11 cellular contexts compared by ENCODE assay signal in genomic region chr4:157128395-157128794, GRCh38. TPM values are rescaled to one million over a fixed set of nuclear protein-coding genes. Genes with fewer than 3 reads are reported as not detected.
DNase-seq lines count a peak whose midpoint lies in the region; ATAC-seq, FAIRE-seq and TF ChIP-seq lines count a peak whose summit lies in the region.
"Had no signal": no experiment of that assay in that cellular context is flagged by ENCODE, and none has a peak within 500 bp of the region (broad histone marks: within the 10 kb centered on the region; RNA-seq: fewer than 3 reads in every experiment).

No MANE protein-coding gene starts in this region.

- H3K4me3 Mint-ChIP-seq in type B pancreatic cell: no peak overlapping the region
- H3K4me3 Mint-ChIP-seq: activated naive CD4-positive, alpha-beta T cell treated with anti-CD3 and anti-CD28 coated beads for 36 hours; CD8-positive, alpha-beta memory T cell had no signal

- no peaks in the 10 kb centered on the region for H3K27me3 Mint-ChIP-seq in type B pancreatic cell
- H3K27me3 Mint-ChIP-seq: CD8-positive, alpha-beta memory T cell had no signal

- H3K4me1 ChIP-seq in cardiac muscle cell (ENCODE audit: low read depth) (no peaks in the 10 kb centered on the region), spleen (no peaks in the 10 kb centered on the region)

- peak; percentile 10 for FAIRE-seq in frontal cortex (lab: Jason Lieb, UNC)

- H3K9me3 ChIP-seq in cardiac muscle cell (ENCODE audit: low read depth) (no peaks in the 10 kb centered on the region), spleen (no peaks in the 10 kb centered on the region)

- H3K4me1 Mint-ChIP-seq in type B pancreatic cell (ENCODE audit: unreplicated experiment): peaks cover 4% of the 10 kb centered on the region
- H3K4me1 Mint-ChIP-seq: CD8-positive, alpha-beta memory T cell had no signal

- intact Hi-C loops in left ventricle myocardium superior (cut with micrococcal nuclease) (no loop called here), spleen (cut with DNase I; ENCODE audit: low total_unique reads) (no loop called here)

- H3K4me3 ChIP-seq in cardiac muscle cell (no peak overlapping the region), spleen (no peak overlapping the region)

- H3K27ac ChIP-seq in cardiac muscle cell: no peak overlapping the region
- H3K27ac ChIP-seq in spleen: no peak overlapping the region

- H3K27ac Mint-ChIP-seq in type B pancreatic cell: no peak overlapping the region
- H3K27ac Mint-ChIP-seq: activated naive CD4-positive, alpha-beta T cell treated with anti-CD3 and anti-CD28 coated beads for 36 hours; CD8-positive, alpha-beta memory T cell had no signal

- H3K36me3 Mint-ChIP-seq in type B pancreatic cell: peaks cover 6% of the 10 kb centered on the region
- H3K36me3 Mint-ChIP-seq: CD8-positive, alpha-beta memory T cell had no signal

- H3K9me3 Mint-ChIP-seq in type B pancreatic cell: no peaks in the 10 kb centered on the region
- H3K9me3 Mint-ChIP-seq: activated naive CD4-positive, alpha-beta T cell treated with anti-CD3 and anti-CD28 coated beads for 36 hours had no signal

- TF ChIP-seq POLR2A in spleen (IDR thresholded peaks at IDR 0.05): no peak

- DNase-seq in cardiac muscle cell (ENCODE audit: low read depth in 1 of 2, low spot score in 1 of 2) (peak; percentile 15 to 66), left ventricle myocardium superior (no peak), frontal cortex (ENCODE audit: low spot score in 2 of 2) (no peak), type B pancreatic cell (ENCODE audit: extremely low spot score, unreplicated experiment) (no peak), spleen (no peak), NCI-H1092 treated with DMSO at 0.1 percent for 48 hours (lab: John Stamatoyannopoulos, UW) (no peak)
- DNase-seq: activated naive CD4-positive, alpha-beta T cell treated with anti-CD3 and anti-CD28 coated beads for 36 hours; CD8-positive, alpha-beta memory T cell; kidney had no signal

- H3K36me3 ChIP-seq in cardiac muscle cell (no peaks in the 10 kb centered on the region), spleen (no peaks in the 10 kb centered on the region)

- TF ChIP-seq CTCF in cardiac muscle cell (IDR thresholded peaks at IDR 0.05; ENCODE audit: low read depth, low read length): peak; percentile 64
- TF ChIP-seq CTCF in type B pancreatic cell (conservative IDR thresholded peaks at IDR 0.05): peak; percentile 51
- no peak for TF ChIP-seq CTCF in spleen (IDR thresholded peaks at IDR 0.05 in 8 of 11, conservative IDR thresholded peaks at IDR 0.05 in 3 of 11)

- H3K27me3 ChIP-seq in cardiac muscle cell (no peaks in the 10 kb centered on the region), spleen (replicated peaks in 1 of 7) (no peaks in the 10 kb centered on the region)

- ATAC-seq in left ventricle myocardium superior: no peak
- ATAC-seq in SK-N-SH treated with all-trans-retinoic acid at 6 μM for 48 hours: peak; percentile 93
- no peak for ATAC-seq in GM18519 (IDR thresholded peaks at IDR 0.05; ENCODE audit: low FRiP score, unreplicated experiment)

TF ChIP-seq in SK-N-SH treated with all-trans-retinoic acid at 6 μM for 48 hours, 23 proteins besides CTCF, POLR2A, EP300 and RAD21 (continues in another document):
- TF ChIP-seq ZFP3 (CRISPR knock-in tag; IDR thresholded peaks at IDR 0.05) (no peak), PATZ1 (CRISPR knock-in tag; IDR thresholded peaks at IDR 0.05; ENCODE audit: borderline replicate concordance) (no peak), TCF4 (CRISPR knock-in tag; IDR thresholded peaks at IDR 0.05; ENCODE audit: borderline replicate concordance) (no peak), ESRRG (CRISPR knock-in tag; IDR thresholded peaks at IDR 0.05) (no peak), ZNF70 (CRISPR knock-in tag; IDR thresholded peaks at IDR 0.05) (no peak), TOX (CRISPR knock-in tag; IDR thresholded peaks at IDR 0.05; ENCODE audit: borderline replicate concordance) (no peak), OSR1 (CRISPR knock-in tag; IDR thresholded peaks at IDR 0.05) (no peak), POU6F1 (CRISPR knock-in tag; IDR thresholded peaks at IDR 0.05; ENCODE audit: borderline replicate concordance, low read depth) (no peak), ZNF8 (CRISPR knock-in tag; IDR thresholded peaks at IDR 0.05) (no peak), ISL1 (CRISPR knock-in tag; IDR thresholded peaks at IDR 0.05) (no peak), CSDC2 (CRISPR knock-in tag; IDR thresholded peaks at IDR 0.05) (no peak), CSRNP3 (CRISPR knock-in tag; IDR thresholded peaks at IDR 0.05) (no peak), PPARA (CRISPR knock-in tag; IDR thresholded peaks at IDR 0.05; ENCODE audit: borderline replicate concordance) (no peak), TSHZ2 (CRISPR knock-in tag; IDR thresholded peaks at IDR 0.05) (no peak), GLIS3 (CRISPR knock-in tag; IDR thresholded peaks at IDR 0.05) (no peak), ZC3H10 (CRISPR knock-in tag; IDR thresholded peaks at IDR 0.05) (no peak), RARB (CRISPR knock-in tag; IDR thresholded peaks at IDR 0.05) (no peak), ZNF565 (CRISPR knock-in tag; conservative IDR thresholded peaks at IDR 0.05; ENCODE audit: low read depth) (no peak), SNAI2 (CRISPR knock-in tag; IDR thresholded peaks at IDR 0.05) (no peak)

RNA-seq across cellular contexts. Expression of gene GLRB, which starts 52.4 kb away (rescaled TPM):
- total RNA-seq in cardiac muscle cell: 2.5 and 2.6 TPM in 2 replicates
- 0.75 and 2.6 TPM in 2 replicates for polyA plus RNA-seq in cardiac muscle cell
- 11.2 TPM for total RNA-seq in left ventricle myocardium superior
- total RNA-seq in frontal cortex: 44.0 TPM
- 5.0 and 5.2 TPM in 2 replicates for total RNA-seq in type B pancreatic cell (ENCODE audit: low replicate concordance)
- not detected for total RNA-seq in spleen
- polyA plus RNA-seq in spleen: under 1 TPM in 2 of 3 donors, not detected in 1; 0.03 to 0.08 TPM
- total RNA-seq: activated naive CD4-positive, alpha-beta T cell treated with anti-CD3 and anti-CD28 coated beads for 36 hours; CD8-positive, alpha-beta memory T cell had no signal
- polyA plus RNA-seq: CD8-positive, alpha-beta memory T cell had no signal

Comparison
In these comparisons a context has a peak if more than half of its experiments do, and no peak if none do; other contexts are left out.
1. DNase-seq: peak in cardiac muscle cell (2 of 2); none in left ventricle myocardium superior (single experiment), frontal cortex (0 of 2), type B pancreatic cell (single experiment), spleen (single experiment) and NCI-H1092 treated with DMSO at 0.1 percent for 48 hours (single experiment).
2. CTCF ChIP-seq: peak in cardiac muscle cell (single experiment) and type B pancreatic cell (single experiment); none in spleen (0 of 11).